7 cellular contexts compared by ENCODE assay signal in genomic region chr18:23134780-23135678, GRCh38. TPM values are rescaled to one million over a fixed set of nuclear protein-coding genes. Genes with fewer than 3 reads are reported as not detected.
DNase-seq lines count a peak whose midpoint lies in the region; TF ChIP-seq lines count a peak whose summit lies in the region.

Gene CABLES1 (plus strand): TSS chr18:23135485. CDS start chr18:23135763, 278 bp downstream.

- TF ChIP-seq CTCF in GM06990 (IDR thresholded peaks at IDR 0.05; ENCODE audit: insufficient read depth, low read length, poor library complexity, severe bottlenecking) (no peak), foreskin fibroblast (IDR thresholded peaks at IDR 0.05; ENCODE audit: low read depth, low read length) (no peak), nephron progenitor cell (IDR thresholded peaks at IDR 0.05) (no peak), uterus (IDR thresholded peaks at IDR 0.05) (no peak)

- H3K27me3 ChIP-seq in GM06990 (replicated peaks; ENCODE audit: control insufficient read depth, insufficient read depth, low read length), result no peaks in the 10 kb centered on the region
- no peaks in the 10 kb centered on the region for H3K27me3 ChIP-seq in uterus

- H3K27me3 Mint-ChIP-seq in activated T-helper 1 cell treated with anti-CD3 and anti-CD28 coated beads, Interleukin-12 subunit alpha, Interleukin-12 subunit beta, Interleukin-2, Interleukin-4 antibody, amounts not matched to agents 30 ng/mL and 10 ng/mL and 1 ng/mL, durations not matched to agents 14 hours and 24 hours and 36 hours (ENCODE audit: insufficient read depth), result peaks cover 33% of the 10 kb centered on the region
- peaks cover 14% of the 10 kb centered on the region for H3K27me3 Mint-ChIP-seq in nephron progenitor cell (ENCODE audit: low read depth, poor library complexity)

- peak within 1 kb of the TSS; percentile 88 to 94 for H3K27ac ChIP-seq in uterus

- H3K36me3 Mint-ChIP-seq in activated T-helper 1 cell treated with anti-CD3 and anti-CD28 coated beads, Interleukin-12 subunit alpha, Interleukin-12 subunit beta, Interleukin-2, Interleukin-4 antibody, amounts not matched to agents 30 ng/mL and 10 ng/mL and 1 ng/mL, durations not matched to agents 14 hours and 24 hours and 36 hours (ENCODE audit: low read depth), result peaks cover 2% of the 10 kb centered on the region
- no peaks in the 10 kb centered on the region for H3K36me3 Mint-ChIP-seq in nephron progenitor cell (ENCODE audit: low read depth)

- no peaks in the 10 kb centered on the region for H3K9me3 ChIP-seq in uterus

- intact Hi-C loops in activated T-helper 1 cell treated with anti-CD3 and anti-CD28 coated beads, Interleukin-12 subunit alpha, Interleukin-12 subunit beta, Interleukin-2, Interleukin-4 antibody, amounts not matched to agents 30 ng/mL and 10 ng/mL and 1 ng/mL, durations not matched to agents 14 hours and 24 hours and 36 hours (cut with micrococcal nuclease), result loop anchor here (2.0 to 10.0 kb wide), 7 partner anchors 63 to 450 kb away; partner anchors contain the start of genes NPC1 and RBBP8
- intact Hi-C loops in uterus (cut with DNase I; ENCODE audit: low total_unique reads), result loop anchor here (10.0 kb wide), 2 partner anchors 100 to 240 kb away; no protein-coding TSS in a partner anchor

- TF ChIP-seq POLR2A in uterus (IDR thresholded peaks at IDR 0.05), result peak; percentile 27 to 47

- POLR2A ChIA-PET in HEK293T (lab: Yijun Ruan, JAX), result interaction anchor here (0.8 to 4.1 kb wide), 16 partner anchors 8 to 89 kb away, joined by 3 to 26 read pairs (median 5); no protein-coding TSS in a partner anchor

- DNase-seq in GM06990 (ENCODE audit: extremely low read depth, insufficient read length) (peak; percentile 76), HEK293T (ENCODE audit: extremely low spot score) (peak; percentile 75), NCI-H526 (lab: John Stamatoyannopoulos, UW) (peak; percentile 42 to 83), foreskin fibroblast (peak; percentile 28 to 65), nephron progenitor cell (peak; percentile 71), uterus (peak; percentile 66 to 68)
- DNase-seq in activated T-helper 1 cell treated with anti-CD3 and anti-CD28 coated beads, Interleukin-12 subunit alpha, Interleukin-12 subunit beta, Interleukin-2, Interleukin-4 antibody, amounts not matched to agents 30 ng/mL and 10 ng/mL and 1 ng/mL, durations not matched to agents 14 hours and 24 hours and 36 hours (ENCODE audit: low spot score), result no peak

- H3K36me3 ChIP-seq in GM06990 (ENCODE audit: control insufficient read depth, insufficient read depth, low read length), result no peaks in the 10 kb centered on the region
- no peaks in the 10 kb centered on the region for H3K36me3 ChIP-seq in uterus

- H3K4me1 Mint-ChIP-seq in activated T-helper 1 cell treated with anti-CD3 and anti-CD28 coated beads, Interleukin-12 subunit alpha, Interleukin-12 subunit beta, Interleukin-2, Interleukin-4 antibody, amounts not matched to agents 30 ng/mL and 10 ng/mL and 1 ng/mL, durations not matched to agents 14 hours and 24 hours and 36 hours (ENCODE audit: low read depth), result peaks cover 29% of the 10 kb centered on the region
- peaks cover 67% of the 10 kb centered on the region for H3K4me1 Mint-ChIP-seq in nephron progenitor cell

- H3K4me3 Mint-ChIP-seq in activated T-helper 1 cell treated with anti-CD3 and anti-CD28 coated beads, Interleukin-12 subunit alpha, Interleukin-12 subunit beta, Interleukin-2, Interleukin-4 antibody, amounts not matched to agents 30 ng/mL and 10 ng/mL and 1 ng/mL, durations not matched to agents 14 hours and 24 hours and 36 hours, result peak within 1 kb of the TSS; percentile 76
- H3K4me3 Mint-ChIP-seq in nephron progenitor cell, result peak within 1 kb of the TSS; percentile 87

- H3K9me3 Mint-ChIP-seq in activated T-helper 1 cell treated with anti-CD3 and anti-CD28 coated beads, Interleukin-12 subunit alpha, Interleukin-12 subunit beta, Interleukin-2, Interleukin-4 antibody, amounts not matched to agents 30 ng/mL and 10 ng/mL and 1 ng/mL, durations not matched to agents 14 hours and 24 hours and 36 hours, result no peaks in the 10 kb centered on the region
- H3K9me3 Mint-ChIP-seq in nephron progenitor cell, result no peaks in the 10 kb centered on the region

- H3K27ac Mint-ChIP-seq in activated T-helper 1 cell treated with anti-CD3 and anti-CD28 coated beads, Interleukin-12 subunit alpha, Interleukin-12 subunit beta, Interleukin-2, Interleukin-4 antibody, amounts not matched to agents 30 ng/mL and 10 ng/mL and 1 ng/mL, durations not matched to agents 14 hours and 24 hours and 36 hours, result peak within 1 kb of the TSS; percentile 7
- no peak within 1 kb of the TSS for H3K27ac Mint-ChIP-seq in nephron progenitor cell

- H3K4me3 ChIP-seq in GM06990 (replicated peaks; ENCODE audit: low read depth, low read length) (peak within 1 kb of the TSS; percentile 75), foreskin fibroblast (ENCODE audit: low read depth in 1 of 2, low read length in 2 of 2) (peak within 1 kb of the TSS; percentile 55 to 58), uterus (peak within 1 kb of the TSS; percentile 66 to 82)

- CTCF ChIA-PET in HEK293T (lab: Yijun Ruan, JAX), result interaction anchor here (0.6 to 0.9 kb wide), 2 partner anchors 73 to 81 kb away, joined by 3 read pairs; no protein-coding TSS in a partner anchor

- H3K4me1 ChIP-seq in uterus, result peaks cover 0 to 4% of the 10 kb centered on the region in 2 donors

TF ChIP-seq in HEK293T, 16 proteins besides CTCF, POLR2A, EP300 and RAD21:
- TF ChIP-seq FOXK2 (IDR thresholded peaks at IDR 0.05) (no peak), L3MBTL2 (conservative IDR thresholded peaks at IDR 0.05) (peak; percentile 81), ELF4 (IDR thresholded peaks at IDR 0.05) (no peak), HDGF (IDR thresholded peaks at IDR 0.05; ENCODE audit: borderline replicate concordance) (no peak), NFRKB (IDR thresholded peaks at IDR 0.05) (no peak), SUZ12 (IDR thresholded peaks at IDR 0.05) (no peak), TARDBP (IDR thresholded peaks at IDR 0.05) (no peak), ARNT (IDR thresholded peaks at IDR 0.05) (no peak; the same call in 1 of the 2 replicates), CTBP1 (IDR thresholded peaks at IDR 0.05; ENCODE audit: borderline replicate concordance) (peak; percentile 52; the same call in 1 of the 2 replicates), FOXM1 (IDR thresholded peaks at IDR 0.05; ENCODE audit: borderline replicate concordance) (peak; percentile 49; the same call in 1 of the 2 replicates), SP1 (IDR thresholded peaks at IDR 0.05) (no peak)

RNA-seq across cellular contexts. Expression of gene CABLES1, which starts in this region (rescaled TPM):
- total RNA-seq in activated T-helper 1 cell treated with anti-CD3 and anti-CD28 coated beads, Interleukin-12 subunit alpha, Interleukin-12 subunit beta, Interleukin-2, Interleukin-4 antibody, amounts not matched to agents 30 ng/mL and 10 ng/mL and 1 ng/mL, durations not matched to agents 14 hours and 24 hours and 36 hours, result 3.1 and 3.2 TPM in 2 replicates
- total RNA-seq in uterus, result 10 to 100 TPM in 1 of 4 donors, 1 to 10 TPM in 3; 8.5 to 12.6 (median 9.2) TPM
